ENCODE assay signal across 16 cellular contexts in genomic region chr17:21001111-21001812, GRCh38. TPM values are rescaled to one million over a fixed set of nuclear protein-coding genes. Genes with fewer than 3 reads are reported as not detected.
A peak's percentile ranks its signal among the peaks of the same experiment; 100 is the strongest.
DNase-seq lines count a peak whose midpoint lies in the region; ATAC-seq and TF ChIP-seq lines count a peak whose summit lies in the region.
"Had no signal": no experiment of that assay in that cellular context is flagged by ENCODE, and none has a peak within 500 bp of the region (broad histone marks: within the 10 kb centered on the region; RNA-seq: fewer than 3 reads in every experiment).

No MANE protein-coding gene starts in this region.

- no peaks in the 10 kb centered on the region for H3K9me3 ChIP-seq in T-helper 17 cell (ENCODE audit: control insufficient read depth, low read length, poor library complexity, severe bottlenecking)
- H3K9me3 ChIP-seq: mucosa of descending colon, tibial artery had no signal

- DNase-seq in DMS 273 (lab: John Stamatoyannopoulos, UW; ENCODE audit: unreplicated experiment) (peak; percentile 8), DMS 273 treated with DMSO at 0.1 percent for 48 hours (lab: John Stamatoyannopoulos, UW) (no peak), T-helper 17 cell (no peak), fibroblast of villous mesenchyme (ENCODE audit: low read depth) (peak; percentile 41), GM19240 (ENCODE audit: insufficient read length, low spot score) (no peak), foreskin fibroblast (no peak)
- DNase-seq: 8988T; activated B cell treated with CpG ODN at 0.5 μM for 24 hours; aorta; GF-D8; NCI-H146; stimulated activated CD4-positive, alpha-beta T cell treated with anti-CD3 and anti-CD28 coated beads, Interleukin-2, amount 100 ng/mL, for 24 hours; tibial artery had no signal

- H3K4me3 ChIP-seq in fibroblast of villous mesenchyme (ENCODE audit: low read depth, low read length) (no peak overlapping the region), rectal smooth muscle tissue (ENCODE audit: low read length) (no peak overlapping the region), foreskin fibroblast (ENCODE audit: low read depth in 1 of 2, low read length in 2 of 2) (no peak overlapping the region)
- H3K4me3 ChIP-seq: mucosa of descending colon, tibial artery had no signal

- H3K27me3 ChIP-seq in rectal smooth muscle tissue (ENCODE audit: control insufficient read depth, insufficient read depth, low read length): no peaks in the 10 kb centered on the region
- H3K27me3 ChIP-seq: tibial artery had no signal

- H3K27ac Mint-ChIP-seq in T-helper 17 cell: peak overlapping the region; percentile 59
- H3K27ac Mint-ChIP-seq: activated B cell treated with CpG ODN at 0.5 μM for 24 hours had no signal

- ATAC-seq in T-helper 17 cell (no peak), GM21737 (IDR thresholded peaks at IDR 0.05; ENCODE audit: unreplicated experiment) (no peak)

- peaks cover 21% of the 10 kb centered on the region for H3K4me1 Mint-ChIP-seq in T-helper 17 cell
- H3K4me1 Mint-ChIP-seq: activated B cell treated with CpG ODN at 0.5 μM for 24 hours had no signal

- peak overlapping the region; percentile 11 for H3K27ac ChIP-seq in rectal smooth muscle tissue (ENCODE audit: low read depth, low read length)

- no peak overlapping the region for H3K4me3 Mint-ChIP-seq in T-helper 17 cell
- H3K4me3 Mint-ChIP-seq: activated B cell treated with CpG ODN at 0.5 μM for 24 hours had no signal

- peaks cover 25% of the 10 kb centered on the region for H3K36me3 ChIP-seq in rectal smooth muscle tissue (ENCODE audit: control insufficient read depth, insufficient read depth, low read length)

- no peak overlapping the region for H3K9ac ChIP-seq in rectal smooth muscle tissue (ENCODE audit: low read length)

- H3K4me1 ChIP-seq in rectal smooth muscle tissue (ENCODE audit: control insufficient read depth, insufficient read depth, low read length): peaks cover 24% of the 10 kb centered on the region

- no peak for TF ChIP-seq CTCF in fibroblast of villous mesenchyme (IDR thresholded peaks at IDR 0.05; ENCODE audit: insufficient read depth, low read depth, low read length)
- no peak for TF ChIP-seq CTCF in foreskin fibroblast (IDR thresholded peaks at IDR 0.05; ENCODE audit: low read depth, low read length)

- no peaks in the 10 kb centered on the region for H3K36me3 Mint-ChIP-seq in T-helper 17 cell (ENCODE audit: low read depth)

- no peaks in the 10 kb centered on the region for H3K27me3 Mint-ChIP-seq in T-helper 17 cell
- H3K27me3 Mint-ChIP-seq: activated B cell treated with CpG ODN at 0.5 μM for 24 hours had no signal

RNA-seq across cellular contexts. Expression of gene USP22, which starts 41.5 kb away (rescaled TPM):
- total RNA-seq in T-helper 17 cell (100 to 1,000 TPM; 158 to 177 TPM), fibroblast of villous mesenchyme (258 and 297 TPM in 2 replicates)

Comparison
In these comparisons a context has a peak if more than half of its experiments do, and no peak if none do; other contexts are left out.
1. DNase-seq: peak in DMS 273 (single experiment) and fibroblast of villous mesenchyme (single experiment); none in DMS 273 treated with DMSO at 0.1 percent for 48 hours (single experiment), T-helper 17 cell (0 of 3), GM19240 (single experiment) and foreskin fibroblast (0 of 2).